8 cellular contexts compared by ENCODE assay signal in the genomic region with DNA sequence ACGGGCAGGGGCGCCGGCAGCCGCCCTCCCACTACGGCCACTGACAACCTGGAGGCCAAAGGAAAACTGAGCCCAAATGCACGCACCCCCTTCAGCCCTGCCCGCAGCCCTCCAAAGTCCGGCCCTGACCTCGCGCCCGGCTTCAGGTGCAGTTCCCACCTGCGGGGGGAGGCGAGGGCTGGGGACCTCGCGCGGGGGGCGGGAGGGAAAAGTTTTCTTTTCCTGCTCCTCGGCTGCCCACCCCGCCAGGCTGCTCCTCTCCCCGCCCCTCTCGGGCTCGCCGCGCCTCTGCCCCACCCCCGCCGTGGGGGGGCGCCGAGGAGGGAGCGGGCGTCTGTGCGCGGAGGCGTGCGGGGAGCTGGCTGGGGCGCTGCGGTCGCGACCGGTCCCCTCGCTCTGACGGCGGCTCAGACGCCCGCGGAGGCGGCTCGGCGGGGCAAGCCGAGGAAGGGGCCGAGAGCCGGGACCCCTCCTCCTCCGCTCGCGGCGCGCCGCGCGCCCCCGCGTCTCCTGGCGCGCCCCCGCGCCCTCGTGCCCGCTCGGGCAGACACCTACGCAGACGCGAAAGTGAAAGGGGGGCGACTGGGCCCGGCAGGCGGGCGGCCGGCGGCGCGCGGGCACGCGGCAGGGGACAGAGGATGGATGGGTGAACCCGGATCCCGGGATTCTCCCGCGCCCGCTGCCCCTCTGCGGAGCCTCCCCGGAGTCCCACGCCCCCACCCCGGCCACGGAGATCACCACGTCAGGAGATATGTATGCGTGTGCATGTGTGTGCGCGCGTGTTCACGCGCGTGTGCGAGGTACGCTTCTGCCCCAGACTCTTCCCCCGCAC. TPM values are rescaled to one million over a fixed set of nuclear protein-coding genes. Genes with fewer than 3 reads are reported as not detected.
DNase-seq lines count a peak whose midpoint lies in the region; FAIRE-seq and TF ChIP-seq lines count a peak whose summit lies in the region.

No MANE protein-coding gene starts in this region.

- TF ChIP-seq CTCF in GM10248 (IDR thresholded peaks at IDR 0.05; ENCODE audit: control extremely low read depth, extremely low read depth, low read depth, missing control alignments) (no peak), endothelial cell of umbilical vein (IDR thresholded peaks at IDR 0.05; ENCODE audit: extremely low read depth in 1 of 2, insufficient read depth in 1 of 2, low read depth in 1 of 2, low read length in 2 of 2) (no peak)

- no peaks in the 10 kb centered on the region for H3K36me3 Mint-ChIP-seq in IgD-negative memory B cell

- H3K27me3 ChIP-seq in endothelial cell of umbilical vein (ENCODE audit: control insufficient read depth in 2 of 2, insufficient read depth in 2 of 2, low read length in 2 of 2) (no peaks in the 10 kb centered on the region), mucosa of stomach (ENCODE audit: control insufficient read depth, insufficient read depth, low read length) (peaks cover 5% of the 10 kb centered on the region)

- H3K36me3 ChIP-seq in endothelial cell of umbilical vein (ENCODE audit: control insufficient read depth in 2 of 2, extremely low read depth in 1 of 2, insufficient read depth in 2 of 2, low read length in 2 of 2) (no peaks in the 10 kb centered on the region), mucosa of stomach (ENCODE audit: control insufficient read depth, insufficient read depth, low read length) (no peaks in the 10 kb centered on the region)

- peak overlapping the region; percentile 57 for H3K27ac ChIP-seq in endothelial cell of umbilical vein (ENCODE audit: insufficient read depth, low read depth, low read length)

- H3K9me3 Mint-ChIP-seq in IgD-negative memory B cell, result no peaks in the 10 kb centered on the region

- dilution Hi-C loops in endothelial cell of umbilical vein (cut with MboI; ENCODE audit: extremely low pct_ligation_motif_present, low sequenced_read_pairs), result no loop called here

- no TSS peak for BruUV-seq in endothelial cell of umbilical vein (replicated peaks; lab: Mats Ljungman, UMichigan)

- H3K4me3 ChIP-seq in endothelial cell of umbilical vein (replicated peaks in 1 of 3; ENCODE audit: insufficient read depth in 1 of 3, low read depth in 1 of 3, low read length in 3 of 3) (peak overlapping the region; percentile 88 to 98 (median 94)), mucosa of stomach (ENCODE audit: low read length) (peak overlapping the region; percentile 38)

- intact Hi-C loops in endothelial cell of umbilical vein (cut with micrococcal nuclease), result loop anchor here (2.0 to 10.0 kb wide), 3 partner anchors 220 to 830 kb away; partner anchors contain the start of gene TMEM184C

- no peaks in the 10 kb centered on the region for H3K9me1 ChIP-seq in endothelial cell of umbilical vein (replicated peaks; ENCODE audit: control insufficient read depth, extremely low read depth, insufficient read depth, low read length)

- peak overlapping the region; percentile 87 for H3K9ac ChIP-seq in endothelial cell of umbilical vein (replicated peaks; ENCODE audit: extremely low read depth, insufficient read depth, low read length)
- peak overlapping the region; percentile 97 for H3K9ac ChIP-seq in mucosa of stomach (ENCODE audit: low read length)

- FAIRE-seq in endothelial cell of umbilical vein (lab: Jason Lieb, UNC), result peak; percentile 68

- H3K4me1 Mint-ChIP-seq in IgD-negative memory B cell, result peaks cover 14 to 28% (median 17%) of the 10 kb centered on the region in 3 donors

- no peak for TF ChIP-seq POLR2A in endothelial cell of umbilical vein (IDR thresholded peaks at IDR 0.05; ENCODE audit: low read depth, low read length)

- H3K4me3 Mint-ChIP-seq in IgD-negative memory B cell, result peak overlapping the region; percentile 86 to 96 (median 91)

- peaks cover 28% of the 10 kb centered on the region for H3K4me1 ChIP-seq in endothelial cell of umbilical vein (ENCODE audit: control insufficient read depth, extremely low read depth, insufficient read depth, low read length)
- peaks cover 13% of the 10 kb centered on the region for H3K4me1 ChIP-seq in mucosa of stomach (ENCODE audit: control insufficient read depth, insufficient read depth, low read length)

- H3K9me3 ChIP-seq in endothelial cell of umbilical vein (replicated peaks; ENCODE audit: control insufficient read depth, insufficient read depth, low read length) (no peaks in the 10 kb centered on the region), mucosa of stomach (ENCODE audit: control insufficient read depth, low read length) (no peaks in the 10 kb centered on the region)

- peak overlapping the region; percentile 99 for H2AFZ ChIP-seq in endothelial cell of umbilical vein (ENCODE audit: low read depth, low read length)

- peak overlapping the region; percentile 37 to 93 (median 78) for H3K27ac Mint-ChIP-seq in IgD-negative memory B cell

- POLR2A ChIA-PET in GM10248 (lab: Yijun Ruan, JAX), result no interaction called here
- POLR2A ChIA-PET in endothelial cell of umbilical vein (lab: Charles Lee), result no interaction called here

- peak overlapping the region; percentile 95 for H3K4me2 ChIP-seq in endothelial cell of umbilical vein (ENCODE audit: insufficient read depth, low read length)

- H3K27me3 Mint-ChIP-seq in IgD-negative memory B cell, result peaks cover 11% of the 10 kb centered on the region

- CTCF ChIA-PET in GM10248 (lab: Yijun Ruan, JAX) (no interaction called here), endothelial cell of umbilical vein (lab: Charles Lee) (interaction anchor here (0.6 to 6.1 kb wide), 5 partner anchors 36 to 586 kb away, joined by 3 to 41 read pairs (median 3); no protein-coding TSS in a partner anchor)

- DNase-seq in GM10248 (ENCODE audit: extremely low spot score) (peak; percentile 33), endothelial cell of umbilical vein (ENCODE audit: low read depth, low spot score) (peak; percentile 71), AG08395 (ENCODE audit: low spot score) (no peak), HCEC 1CT (no peak)
- peak; percentile 81 for DNase-seq in activated CD8-positive, alpha-beta memory T cell treated with anti-CD3 and anti-CD28 coated beads, Interleukin-2, amount 50 U/mL, for 4 hours
- DNase-seq in stimulated activated CD8-positive, alpha-beta memory T cell treated with anti-CD3 and anti-CD28 coated beads, Interleukin-4, amount 100 ng/mL, for 48 hours, result peak; percentile 65

- peaks cover 12% of the 10 kb centered on the region for H3K79me2 ChIP-seq in endothelial cell of umbilical vein (ENCODE audit: control insufficient read depth, insufficient read depth, low read length)

- no peaks in the 10 kb centered on the region for H4K20me1 ChIP-seq in endothelial cell of umbilical vein (replicated peaks; ENCODE audit: control insufficient read depth, extremely low read depth, insufficient read depth, low read length)

TF ChIP-seq in endothelial cell of umbilical vein, 7 proteins besides CTCF, POLR2A, EP300 and RAD21:
- TF ChIP-seq GATA2 (IDR thresholded peaks at IDR 0.05; ENCODE audit: insufficient read depth, insufficient read length, low read depth, low read length), result no peak
- TF ChIP-seq MYC (IDR thresholded peaks at IDR 0.05; ENCODE audit: low read depth, low read length), result no peak
- TF ChIP-seq POLR2AphosphoS5 (IDR thresholded peaks at IDR 0.05; ENCODE audit: insufficient read depth, low read depth, low read length), result no peak
- TF ChIP-seq FOS (IDR thresholded peaks at IDR 0.05; ENCODE audit: borderline replicate concordance, insufficient read depth, low read length), result no peak
- no peak for TF ChIP-seq EZH2 (IDR thresholded peaks at IDR 0.05; ENCODE audit: borderline replicate concordance, low read depth, low read length, severe bottlenecking)
- TF ChIP-seq JUN (IDR thresholded peaks at IDR 0.05; ENCODE audit: borderline replicate concordance, insufficient read depth, insufficient read length, low read depth), result no peak
- TF ChIP-seq MAX (IDR thresholded peaks at IDR 0.05; ENCODE audit: insufficient read depth, insufficient read length), result no peak

RNA-seq across cellular contexts. Expression of gene NR3C2, which starts 3.1 kb away (rescaled TPM):
- polyA plus RNA-seq in IgD-negative memory B cell (2.3 TPM), endothelial cell of umbilical vein (4.5 and 4.8 TPM in 2 replicates)
- 15.9 and 16.4 TPM in 2 replicates for total RNA-seq in endothelial cell of umbilical vein
- 6.5 and 6.6 TPM in 2 replicates for polyA plus RNA-seq in endothelial cell of umbilical vein (2011; cell fraction: cytosol; rRNA removed)
- 11.7 and 11.8 TPM in 2 replicates for polyA plus RNA-seq in endothelial cell of umbilical vein (2011; cell fraction: nucleus; rRNA removed)
- 4.0 and 6.2 TPM in 2 replicates for polyA plus RNA-seq in endothelial cell of umbilical vein (2012)
- 29.7 and 29.8 TPM in 2 replicates for polyA minus RNA-seq in endothelial cell of umbilical vein
- polyA minus RNA-seq in endothelial cell of umbilical vein (2011; cell fraction: cytosol; rRNA and poly(A)+ RNA removed), result not detected
- polyA minus RNA-seq in endothelial cell of umbilical vein (2011; cell fraction: nucleus; rRNA and poly(A)+ RNA removed), result 66.3 and 86.1 TPM in 2 replicates

Comparison
In these comparisons a context has a peak if more than half of its experiments do, and no peak if none do; other contexts are left out.
1. DNase-seq: peak in GM10248 (single experiment), activated CD8-positive, alpha-beta memory T cell treated with anti-CD3 and anti-CD28 coated beads, Interleukin-2, amount 50 U/mL, for 4 hours (single experiment), endothelial cell of umbilical vein (single experiment) and stimulated activated CD8-positive, alpha-beta memory T cell treated with anti-CD3 and anti-CD28 coated beads, Interleukin-4, amount 100 ng/mL, for 48 hours (single experiment); none in AG08395 (single experiment) and HCEC 1CT (single experiment).